In the genomic region with DNA sequence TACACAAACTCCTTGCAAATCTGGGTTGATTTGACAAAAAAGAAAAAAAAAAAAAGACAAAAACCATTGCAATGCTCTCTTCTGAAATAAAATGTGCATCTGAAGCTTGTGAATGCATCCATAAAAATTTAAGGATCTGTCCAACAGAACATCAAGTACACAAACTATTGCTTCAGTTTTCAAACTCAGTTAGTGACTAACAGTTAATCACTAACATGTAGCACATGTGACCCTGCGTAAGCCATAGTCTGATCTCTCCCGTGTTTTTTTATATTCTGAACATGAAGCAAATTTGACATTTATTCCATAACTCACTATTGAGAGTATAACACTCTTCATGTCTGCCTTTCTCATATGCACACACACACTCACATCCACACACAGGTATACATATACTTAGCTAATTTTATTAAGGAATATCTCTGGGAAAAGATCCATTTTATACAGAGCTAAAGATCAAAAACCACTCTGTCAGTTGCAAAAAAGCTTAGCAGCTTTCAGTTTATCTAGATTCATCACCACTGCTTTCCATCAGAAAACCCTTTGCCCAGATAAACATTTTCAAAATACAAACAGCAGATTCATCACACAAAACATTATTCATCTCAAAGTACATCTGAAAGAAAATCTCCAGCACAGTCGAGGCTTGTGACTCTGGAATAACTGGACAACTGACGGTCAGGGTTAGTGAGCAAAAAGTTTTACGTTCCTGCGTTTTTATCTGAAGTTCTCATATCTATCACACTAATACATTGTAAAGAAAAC, we compare ENCODE assay signal across 21 cellular contexts.
DNase-seq lines count a peak whose midpoint lies in the region; ATAC-seq and TF ChIP-seq lines count a peak whose summit lies in the region.
"Had no signal": no experiment of that assay in that cellular context is flagged by ENCODE, and none has a peak within 500 bp of the region (broad histone marks: within the 10 kb centered on the region; RNA-seq: fewer than 3 reads in every experiment).

No MANE protein-coding gene starts in this region.

- POLR2A ChIA-PET in RWPE1 (lab: Yijun Ruan, JAX; ENCODE audit: low non-redundant PET): no interaction called here

- H3K36me3 Mint-ChIP-seq in activated T-cell treated with anti-CD3 and anti-CD28 coated beads, Interleukin-2, amount 50 U/mL, for 72 hours (ENCODE audit: insufficient read depth in 2 of 2): no peaks in the 10 kb centered on the region
- H3K36me3 Mint-ChIP-seq: activated naive CD8-positive, alpha-beta T cell treated with anti-CD3 and anti-CD28 coated beads for 36 hours had no signal

- no peak overlapping the region for H3K4me3 Mint-ChIP-seq in activated T-cell treated with anti-CD3 and anti-CD28 coated beads, Interleukin-2, amount 50 U/mL, for 72 hours
- H3K4me3 Mint-ChIP-seq: activated naive CD8-positive, alpha-beta T cell treated with anti-CD3 and anti-CD28 coated beads for 36 hours; activated T-helper 1 cell treated with anti-CD3 and anti-CD28 coated beads, Interleukin-12 subunit alpha, Interleukin-12 subunit beta, Interleukin-2, Interleukin-4 antibody, amounts not matched to agents 30 ng/mL and 10 ng/mL and 1 ng/mL, durations not matched to agents 14 hours and 24 hours and 36 hours; B cell had no signal

- no peak for ATAC-seq in HG03175 (IDR thresholded peaks at IDR 0.05; ENCODE audit: unreplicated experiment)
- ATAC-seq in activated T-cell treated with anti-CD3 and anti-CD28 coated beads, Interleukin-2, amount 50 U/mL, for 72 hours (replicated peaks in 1 of 2): no peak
- ATAC-seq: left colon, sciatic nerve had no signal

- DNase-seq in ELR (ENCODE audit: low read depth) (peak; percentile 80), RWPE1 (ENCODE audit: low spot score) (peak; percentile 65), fibroblast of peridontal ligament (ENCODE audit: extremely low read depth) (peak; percentile 27), renal cortical epithelial cell (ENCODE audit: low read depth) (peak; percentile 86), germinal center (ENCODE audit: low spot score) (no peak)
- no peak for DNase-seq in activated T-cell treated with anti-CD3 and anti-CD28 coated beads, Interleukin-2, amount 50 U/mL, for 72 hours
- DNase-seq in activated effector memory CD4-positive, alpha-beta T cell treated with Interleukin-2 at 50 U/mL for 16 hours: no peak
- DNase-seq: activated CD4-positive, CD25-positive, alpha-beta regulatory T cell; activated naive CD8-positive, alpha-beta T cell treated with anti-CD3 and anti-CD28 coated beads for 36 hours; Calu3; H7; left colon; NCI-H69; SJCRH30; T-helper 2 cell had no signal

- H3K9me3 Mint-ChIP-seq in activated T-cell treated with anti-CD3 and anti-CD28 coated beads, Interleukin-2, amount 50 U/mL, for 72 hours: peaks cover 0 to 2% of the 10 kb centered on the region in 2 donors
- H3K9me3 Mint-ChIP-seq: activated naive CD8-positive, alpha-beta T cell treated with anti-CD3 and anti-CD28 coated beads for 36 hours; activated T-helper 1 cell treated with anti-CD3 and anti-CD28 coated beads, Interleukin-12 subunit alpha, Interleukin-12 subunit beta, Interleukin-2, Interleukin-4 antibody, amounts not matched to agents 30 ng/mL and 10 ng/mL and 1 ng/mL, durations not matched to agents 14 hours and 24 hours and 36 hours had no signal

- no peaks in the 10 kb centered on the region for H3K4me1 Mint-ChIP-seq in activated T-cell treated with anti-CD3 and anti-CD28 coated beads, Interleukin-2, amount 50 U/mL, for 72 hours (ENCODE audit: low read depth)
- H3K4me1 Mint-ChIP-seq: activated naive CD8-positive, alpha-beta T cell treated with anti-CD3 and anti-CD28 coated beads for 36 hours; B cell had no signal

- no peak overlapping the region for H3K27ac ChIP-seq in RWPE1
- H3K27ac ChIP-seq: cardiac muscle cell, esophagus muscularis mucosa, SJCRH30 had no signal

- no peak overlapping the region for H3K27ac Mint-ChIP-seq in activated T-cell treated with anti-CD3 and anti-CD28 coated beads, Interleukin-2, amount 50 U/mL, for 72 hours
- H3K27ac Mint-ChIP-seq: activated naive CD8-positive, alpha-beta T cell treated with anti-CD3 and anti-CD28 coated beads for 36 hours; activated T-helper 1 cell treated with anti-CD3 and anti-CD28 coated beads, Interleukin-12 subunit alpha, Interleukin-12 subunit beta, Interleukin-2, Interleukin-4 antibody, amounts not matched to agents 30 ng/mL and 10 ng/mL and 1 ng/mL, durations not matched to agents 14 hours and 24 hours and 36 hours; B cell had no signal

- no peaks in the 10 kb centered on the region for H3K27me3 Mint-ChIP-seq in activated T-cell treated with anti-CD3 and anti-CD28 coated beads, Interleukin-2, amount 50 U/mL, for 72 hours (ENCODE audit: low read depth)
- H3K27me3 Mint-ChIP-seq: activated naive CD8-positive, alpha-beta T cell treated with anti-CD3 and anti-CD28 coated beads for 36 hours; B cell had no signal

- no peak for TF ChIP-seq CTCF in RWPE1 (conservative IDR thresholded peaks at IDR 0.05; ENCODE audit: low read depth)

- CTCF ChIA-PET in RWPE1 (lab: Yijun Ruan, JAX): interaction anchor here (1.1 kb wide), 1 partner anchor 60 kb away, joined by 3 read pairs; no protein-coding TSS in a partner anchor

Comparison
In these comparisons a context has a peak if more than half of its experiments do, and no peak if none do; other contexts are left out.
1. DNase-seq: peak in ELR (single experiment), RWPE1 (single experiment), fibroblast of peridontal ligament (single experiment) and renal cortical epithelial cell (single experiment); none in activated T-cell treated with anti-CD3 and anti-CD28 coated beads, Interleukin-2, amount 50 U/mL, for 72 hours (0 of 2), activated effector memory CD4-positive, alpha-beta T cell treated with Interleukin-2 at 50 U/mL for 16 hours (single experiment) and germinal center (single experiment).